Comparison of ENCODE assay signal across 1 cellular context in genomic region chr9:33446507-33447403, GRCh38.
TF ChIP-seq lines count a peak whose summit lies in the region.

No MANE protein-coding gene starts in this region.

TF ChIP-seq in K562, 482 proteins besides CTCF, POLR2A, EP300 and RAD21 (continued from another document and continues in another):
- TF ChIP-seq ZNF512 (tag; IDR thresholded peaks at IDR 0.05) = no peak
- TF ChIP-seq ZNF551 (CRISPR knock-in tag; IDR thresholded peaks at IDR 0.05) = no peak
- TF ChIP-seq TCF7L2 (IDR thresholded peaks at IDR 0.05; ENCODE audit: low read depth, low read length) = no peak
- TF ChIP-seq, protein P1, sequence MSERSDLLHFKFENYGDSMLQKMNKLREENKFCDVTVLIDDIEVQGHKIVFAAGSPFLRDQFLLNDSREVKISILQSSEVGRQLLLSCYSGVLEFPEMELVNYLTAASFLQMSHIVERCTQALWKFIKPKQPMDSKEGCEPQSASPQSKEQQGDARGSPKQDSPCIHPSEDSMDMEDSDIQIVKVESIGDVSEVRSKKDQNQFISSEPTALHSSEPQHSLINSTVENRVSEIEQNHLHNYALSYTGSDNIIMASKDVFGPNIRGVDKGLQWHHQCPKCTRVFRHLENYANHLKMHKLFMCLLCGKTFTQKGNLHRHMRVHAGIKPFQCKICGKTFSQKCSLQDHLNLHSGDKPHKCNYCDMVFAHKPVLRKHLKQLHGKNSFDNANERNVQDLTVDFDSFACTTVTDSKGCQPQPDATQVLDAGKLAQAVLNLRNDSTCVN (CRISPR knock-in tag; IDR thresholded peaks at IDR 0.05) = no peak
- TF ChIP-seq CHCHD3 (CRISPR knock-in tag; IDR thresholded peaks at IDR 0.05) = no peak
- TF ChIP-seq ZNF584 (CRISPR knock-in tag; IDR thresholded peaks at IDR 0.05; ENCODE audit: low read depth) = no peak
- no peak for TF ChIP-seq SP1 (CRISPR knock-in tag; IDR thresholded peaks at IDR 0.05)
- TF ChIP-seq KLF6 (CRISPR knock-in tag; IDR thresholded peaks at IDR 0.05; ENCODE audit: borderline replicate concordance) = no peak
- TF ChIP-seq ARID2 (IDR thresholded peaks at IDR 0.05) = no peak
- TF ChIP-seq ZNF212 (CRISPR knock-in tag; IDR thresholded peaks at IDR 0.05) = no peak
- TF ChIP-seq, protein P2, sequence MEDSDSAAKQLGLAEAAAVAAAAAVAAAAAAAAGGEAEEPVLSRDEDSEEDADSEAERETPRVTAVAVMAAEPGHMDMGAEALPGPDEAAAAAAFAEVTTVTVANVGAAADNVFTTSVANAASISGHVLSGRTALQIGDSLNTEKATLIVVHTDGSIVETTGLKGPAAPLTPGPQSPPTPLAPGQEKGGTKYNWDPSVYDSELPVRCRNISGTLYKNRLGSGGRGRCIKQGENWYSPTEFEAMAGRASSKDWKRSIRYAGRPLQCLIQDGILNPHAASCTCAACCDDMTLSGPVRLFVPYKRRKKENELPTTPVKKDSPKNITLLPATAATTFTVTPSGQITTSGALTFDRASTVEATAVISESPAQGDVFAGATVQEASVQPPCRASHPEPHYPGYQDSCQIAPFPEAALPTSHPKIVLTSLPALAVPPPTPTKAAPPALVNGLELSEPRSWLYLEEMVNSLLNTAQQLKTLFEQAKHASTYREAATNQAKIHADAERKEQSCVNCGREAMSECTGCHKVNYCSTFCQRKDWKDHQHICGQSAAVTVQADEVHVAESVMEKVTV (CRISPR knock-in tag; IDR thresholded peaks at IDR 0.05) = no peak
- no peak for TF ChIP-seq EZH2 (IDR thresholded peaks at IDR 0.05; ENCODE audit: borderline replicate concordance, low read depth, low read length)
- TF ChIP-seq DACH1 (IDR thresholded peaks at IDR 0.05; ENCODE audit: partially characterized antibody) = peak; percentile 88
- TF ChIP-seq RERE (CRISPR knock-in tag; IDR thresholded peaks at IDR 0.05; ENCODE audit: borderline replicate concordance) = no peak
- no peak for TF ChIP-seq TSHZ1 (CRISPR knock-in tag; IDR thresholded peaks at IDR 0.05)
- TF ChIP-seq ZBTB17 (CRISPR knock-in tag; IDR thresholded peaks at IDR 0.05) = no peak
- peak; percentile 53; the same call in 1 of the 2 replicates for TF ChIP-seq JUN (IDR thresholded peaks at IDR 0.05; ENCODE audit: borderline replicate concordance, low read depth, low read length)
- no peak for TF ChIP-seq JUN (CRISPR knock-in tag; IDR thresholded peaks at IDR 0.05; ENCODE audit: borderline replicate concordance)
- peak; percentile 91 for TF ChIP-seq JUND (IDR thresholded peaks at IDR 0.05; ENCODE audit: borderline replicate concordance, low read depth, low read length)
- peak; percentile 89; the same call in 2 of the 3 replicates for TF ChIP-seq JUND (tag; IDR thresholded peaks at IDR 0.05; ENCODE audit: borderline replicate concordance, low read depth, low read length)
- no peak for TF ChIP-seq YY1 (IDR thresholded peaks at IDR 0.05; ENCODE audit: borderline replicate concordance in 1 of 3, control insufficient read depth in 1 of 3, extremely low read depth in 1 of 3, insufficient read depth in 3 of 3, insufficient read length in 1 of 3, insufficient replicate concordance in 2 of 3, low read depth in 1 of 3, low read length in 2 of 3)
- peak; percentile 42 for TF ChIP-seq RBBP5 (IDR thresholded peaks at IDR 0.05; ENCODE audit: borderline replicate concordance, insufficient read depth, low read length, poor library complexity, severe bottlenecking)
- TF ChIP-seq TEAD4 (IDR thresholded peaks at IDR 0.05; ENCODE audit: low read length) = no peak
- TF ChIP-seq TEAD4 (CRISPR knock-in tag; IDR thresholded peaks at IDR 0.05; ENCODE audit: borderline replicate concordance) = no peak
- TF ChIP-seq MAFK (IDR thresholded peaks at IDR 0.05; ENCODE audit: low read length) = peak; percentile 51
- TF ChIP-seq SMARCC2 (IDR thresholded peaks at IDR 0.05; ENCODE audit: low read depth) = 0 out of 2 replicates have a peak, but pooled peaks have one; percentile 32
- TF ChIP-seq, protein P3, sequence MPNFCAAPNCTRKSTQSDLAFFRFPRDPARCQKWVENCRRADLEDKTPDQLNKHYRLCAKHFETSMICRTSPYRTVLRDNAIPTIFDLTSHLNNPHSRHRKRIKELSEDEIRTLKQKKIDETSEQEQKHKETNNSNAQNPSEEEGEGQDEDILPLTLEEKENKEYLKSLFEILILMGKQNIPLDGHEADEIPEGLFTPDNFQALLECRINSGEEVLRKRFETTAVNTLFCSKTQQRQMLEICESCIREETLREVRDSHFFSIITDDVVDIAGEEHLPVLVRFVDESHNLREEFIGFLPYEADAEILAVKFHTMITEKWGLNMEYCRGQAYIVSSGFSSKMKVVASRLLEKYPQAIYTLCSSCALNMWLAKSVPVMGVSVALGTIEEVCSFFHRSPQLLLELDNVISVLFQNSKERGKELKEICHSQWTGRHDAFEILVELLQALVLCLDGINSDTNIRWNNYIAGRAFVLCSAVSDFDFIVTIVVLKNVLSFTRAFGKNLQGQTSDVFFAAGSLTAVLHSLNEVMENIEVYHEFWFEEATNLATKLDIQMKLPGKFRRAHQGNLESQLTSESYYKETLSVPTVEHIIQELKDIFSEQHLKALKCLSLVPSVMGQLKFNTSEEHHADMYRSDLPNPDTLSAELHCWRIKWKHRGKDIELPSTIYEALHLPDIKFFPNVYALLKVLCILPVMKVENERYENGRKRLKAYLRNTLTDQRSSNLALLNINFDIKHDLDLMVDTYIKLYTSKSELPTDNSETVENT (CRISPR knock-in tag; IDR thresholded peaks at IDR 0.05) = no peak
- no peak for TF ChIP-seq MBD2 (IDR thresholded peaks at IDR 0.05; ENCODE audit: borderline replicate concordance, low read depth)
- no peak for TF ChIP-seq FIP1L1 (IDR thresholded peaks at IDR 0.05; ENCODE audit: low read depth, low read length, poor library complexity, severe bottlenecking)
- no peak for TF ChIP-seq EWSR1 (IDR thresholded peaks at IDR 0.05; ENCODE audit: borderline replicate concordance, low read depth, partially characterized antibody)
- TF ChIP-seq ZKSCAN8 (CRISPR knock-in tag; IDR thresholded peaks at IDR 0.05) = no peak
- no peak for TF ChIP-seq NFIX (CRISPR knock-in tag; IDR thresholded peaks at IDR 0.05; ENCODE audit: low read depth)
- TF ChIP-seq, protein P4, sequence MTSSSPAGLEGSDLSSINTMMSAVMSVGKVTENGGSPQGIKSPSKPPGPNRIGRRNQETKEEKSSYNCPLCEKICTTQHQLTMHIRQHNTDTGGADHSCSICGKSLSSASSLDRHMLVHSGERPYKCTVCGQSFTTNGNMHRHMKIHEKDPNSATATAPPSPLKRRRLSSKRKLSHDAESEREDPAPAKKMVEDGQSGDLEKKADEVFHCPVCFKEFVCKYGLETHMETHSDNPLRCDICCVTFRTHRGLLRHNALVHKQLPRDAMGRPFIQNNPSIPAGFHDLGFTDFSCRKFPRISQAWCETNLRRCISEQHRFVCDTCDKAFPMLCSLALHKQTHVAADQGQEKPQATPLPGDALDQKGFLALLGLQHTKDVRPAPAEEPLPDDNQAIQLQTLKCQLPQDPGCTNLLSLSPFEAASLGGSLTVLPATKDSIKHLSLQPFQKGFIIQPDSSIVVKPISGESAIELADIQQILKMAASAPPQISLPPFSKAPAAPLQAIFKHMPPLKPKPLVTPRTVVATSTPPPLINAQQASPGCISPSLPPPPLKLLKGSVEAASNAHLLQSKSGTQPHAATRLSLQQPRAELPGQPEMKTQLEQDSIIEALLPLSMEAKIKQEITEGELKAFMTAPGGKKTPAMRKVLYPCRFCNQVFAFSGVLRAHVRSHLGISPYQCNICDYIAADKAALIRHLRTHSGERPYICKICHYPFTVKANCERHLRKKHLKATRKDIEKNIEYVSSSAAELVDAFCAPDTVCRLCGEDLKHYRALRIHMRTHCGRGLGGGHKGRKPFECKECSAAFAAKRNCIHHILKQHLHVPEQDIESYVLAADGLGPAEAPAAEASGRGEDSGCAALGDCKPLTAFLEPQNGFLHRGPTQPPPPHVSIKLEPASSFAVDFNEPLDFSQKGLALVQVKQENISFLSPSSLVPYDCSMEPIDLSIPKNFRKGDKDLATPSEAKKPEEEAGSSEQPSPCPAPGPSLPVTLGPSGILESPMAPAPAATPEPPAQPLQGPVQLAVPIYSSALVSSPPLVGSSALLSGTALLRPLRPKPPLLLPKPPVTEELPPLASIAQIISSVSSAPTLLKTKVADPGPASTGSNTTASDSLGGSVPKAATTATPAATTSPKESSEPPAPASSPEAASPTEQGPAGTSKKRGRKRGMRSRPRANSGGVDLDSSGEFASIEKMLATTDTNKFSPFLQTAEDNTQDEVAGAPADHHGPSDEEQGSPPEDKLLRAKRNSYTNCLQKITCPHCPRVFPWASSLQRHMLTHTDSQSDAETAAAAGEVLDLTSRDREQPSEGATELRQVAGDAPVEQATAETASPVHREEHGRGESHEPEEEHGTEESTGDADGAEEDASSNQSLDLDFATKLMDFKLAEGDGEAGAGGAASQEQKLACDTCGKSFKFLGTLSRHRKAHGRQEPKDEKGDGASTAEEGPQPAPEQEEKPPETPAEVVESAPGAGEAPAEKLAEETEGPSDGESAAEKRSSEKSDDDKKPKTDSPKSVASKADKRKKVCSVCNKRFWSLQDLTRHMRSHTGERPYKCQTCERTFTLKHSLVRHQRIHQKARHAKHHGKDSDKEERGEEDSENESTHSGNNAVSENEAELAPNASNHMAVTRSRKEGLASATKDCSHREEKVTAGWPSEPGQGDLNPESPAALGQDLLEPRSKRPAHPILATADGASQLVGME (CRISPR knock-in tag; IDR thresholded peaks at IDR 0.05) = no peak
- TF ChIP-seq ZNF263 (CRISPR knock-in tag; IDR thresholded peaks at IDR 0.05; ENCODE audit: borderline replicate concordance) = no peak
- no peak for TF ChIP-seq ESRRA (IDR thresholded peaks at IDR 0.05; ENCODE audit: borderline replicate concordance, low read depth)
